36 cellular contexts compared by ENCODE assay signal in the genomic region with DNA sequence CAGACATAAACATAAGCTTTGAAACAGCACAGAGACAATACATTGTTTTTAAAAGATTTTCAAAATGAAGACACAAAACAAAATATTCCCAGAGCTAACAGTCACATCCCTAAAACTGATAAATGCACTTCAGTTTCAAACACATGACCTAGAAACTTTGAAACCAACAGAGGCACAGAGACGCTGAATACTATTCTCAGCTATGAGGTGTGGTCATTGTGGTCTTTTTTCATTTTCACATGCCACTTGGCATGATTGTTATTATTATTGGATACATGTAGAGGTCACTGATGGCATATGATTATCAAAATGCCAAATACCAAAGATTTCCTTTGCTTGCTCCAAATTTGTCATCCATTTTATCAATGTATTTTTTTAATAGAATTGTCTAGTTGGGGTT.
"Had no signal": no experiment of that assay in that cellular context is flagged by ENCODE, and none has a peak within 500 bp of the region (broad histone marks: within the 10 kb centered on the region; RNA-seq: fewer than 3 reads in every experiment).

No MANE protein-coding gene starts in this region.

- H3K4me1 ChIP-seq: ascending aorta had no signal

- H3K27ac ChIP-seq: ascending aorta, cardiac muscle cell, PC-9, VCaP had no signal

- ATAC-seq: activated CD8-positive, alpha-beta memory T cell treated with anti-CD3 and anti-CD28 coated beads, Interleukin-2, amount 10 ng/mL, durations not matched to agents 7 days and 5 days; activated T-helper 17 cell treated with anti-CD3 and anti-CD28 coated beads, Interleukin-2, amount 50 U/mL, for 72 hours had no signal

- H3K4me3 ChIP-seq: ascending aorta, cardiac muscle cell, MG63, PC-9 had no signal

- DNase-seq: activated CD4-positive, alpha-beta memory T cell treated with anti-CD3 and anti-CD28 coated beads, Interleukin-2, amount 10 ng/mL, durations not matched to agents 7 days and 5 days; activated CD4-positive, alpha-beta T cell treated with anti-CD3 and anti-CD28 coated beads for 1 hour; activated CD4-positive, alpha-beta T cell treated with anti-CD3 and anti-CD28 coated beads for 48 hours; activated CD4-positive, CD25-positive, alpha-beta regulatory T cell; activated CD8-positive, alpha-beta memory T cell treated with anti-CD3 and anti-CD28 coated beads for 24 hours; activated CD8-positive, alpha-beta memory T cell treated with anti-CD3 and anti-CD28 coated beads, Interleukin-2, amount 10 ng/mL, durations not matched to agents 7 days and 5 days; activated CD8-positive, alpha-beta memory T cell treated with anti-CD3 and anti-CD28 coated beads, Interleukin-2, amount 50 U/mL, for 48 hours; activated effector memory CD4-positive, alpha-beta T cell treated with anti-CD3 and anti-CD28 coated beads, Interleukin-2, amount 50 U/mL, for 16 hours; activated naive CD4-positive, alpha-beta T cell; activated naive CD4-positive, alpha-beta T cell treated with anti-CD3 and anti-CD28 coated beads, Interleukin-2, amount 50 U/mL, for 16 hours; activated naive CD8-positive, alpha-beta T cell treated with anti-CD3 and anti-CD28 coated beads, Interleukin-2, amount 10 ng/mL, durations not matched to agents 7 days and 5 days; activated T-cell treated with anti-CD3 and anti-CD28 coated beads, Interleukin-2, amount 50 U/mL, for 48 hours; amygdala; Kasumi-1; MG63; NCI-H1048; NCI-H1105 treated with DMSO at 0.1 percent for 48 hours; NCI-H1436; NCI-H1694; NCI-H1930; NCI-H2081 treated with DMSO at 0.1 percent for 48 hours; NCI-H226; NCI-H446 treated with DMSO at 0.1 percent for 48 hours; NCI-H524; NCI-H69; NCI-H82; PC-9; Right ventricle myocardium superior; SW 1271; T-helper 1 cell; T-helper 2 cell; T-helper 9 cell had no signal

- H3K27me3 ChIP-seq: ascending aorta, cardiac muscle cell, MG63 had no signal

- H3K4me2 ChIP-seq: PC-9 had no signal

- H2AFZ ChIP-seq: PC-9 had no signal

- H3K9me3 ChIP-seq: ascending aorta, MG63 had no signal

- H3K36me3 ChIP-seq: ascending aorta, cardiac muscle cell, MG63 had no signal
